18 cellular contexts compared by ENCODE assay signal in the genomic region with DNA sequence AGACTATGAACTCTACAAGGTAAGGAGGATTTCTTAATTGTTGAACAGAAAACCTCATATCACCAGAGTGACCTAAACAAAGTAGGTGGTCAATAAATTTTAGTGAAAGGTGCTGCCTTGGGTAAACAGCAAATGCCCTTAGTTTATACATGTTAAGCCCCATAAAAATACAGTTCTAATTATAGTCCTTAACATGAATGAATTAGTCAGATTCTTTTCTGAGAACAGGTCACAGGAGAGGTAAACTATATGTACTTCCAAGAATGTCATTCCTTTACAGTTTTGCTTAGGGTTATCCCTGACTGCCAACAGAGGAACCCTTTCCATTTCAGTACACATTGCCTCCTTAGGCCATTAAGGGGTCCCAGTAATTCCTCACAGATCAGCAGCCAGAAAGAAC.
"Had no signal": no experiment of that assay in that cellular context is flagged by ENCODE, and none has a peak within 500 bp of the region (broad histone marks: within the 10 kb centered on the region; RNA-seq: fewer than 3 reads in every experiment).

No MANE protein-coding gene starts in this region.

- H3K27me3 ChIP-seq: esophagus muscularis mucosa, neutrophil, tibial artery, upper lobe of right lung, vagina had no signal

- H3K4me3 Mint-ChIP-seq: dendritic cell treated with granulocyte-macrophage colony-stimulating factor and Interleukin-4, amounts not matched to agents 40 ng/mL and 50 ng/mL, for 4 days; effector memory CD8-positive, alpha-beta T cell; naive B cell; stimulated activated effector memory CD8-positive, alpha-beta T cell treated with anti-CD3 and anti-CD28 coated beads, Interleukin-12 subunit alpha, Interleukin-12 subunit beta, amount 100 ng/mL, for 72 hours had no signal

- H3K9me3 Mint-ChIP-seq: dendritic cell treated with granulocyte-macrophage colony-stimulating factor and Interleukin-4, amounts not matched to agents 40 ng/mL and 50 ng/mL, for 4 days; effector memory CD8-positive, alpha-beta T cell; naive B cell; stimulated activated effector memory CD8-positive, alpha-beta T cell treated with anti-CD3 and anti-CD28 coated beads, Interleukin-12 subunit alpha, Interleukin-12 subunit beta, amount 100 ng/mL, for 72 hours had no signal

- H3K36me3 ChIP-seq: neutrophil, upper lobe of right lung, vagina had no signal

- H3K9me3 ChIP-seq: esophagus muscularis mucosa, neutrophil, tibial artery, upper lobe of right lung, vagina had no signal

- H3K4me3 ChIP-seq: esophagus muscularis mucosa, smooth muscle cell, tibial artery, upper lobe of right lung, vagina had no signal

- H3K4me1 ChIP-seq: upper lobe of right lung had no signal

- H3K27ac ChIP-seq: epithelial cell of prostate, esophagus muscularis mucosa, neutrophil, tibial artery, upper lobe of right lung, vagina had no signal

- DNase-seq: cerebellar nuclear complex; effector memory CD8-positive, alpha-beta T cell; mammary epithelial cell; naive B cell; right cardiac atrium; stimulated activated CD4-positive, alpha-beta T cell treated with anti-CD3 and anti-CD28 coated beads, Interleukin-2, amount 100 ng/mL, for 48 hours; stimulated activated CD8-positive, alpha-beta memory T cell treated with anti-CD3 and anti-CD28 coated beads, Interleukin-4, amount 100 ng/mL, for 48 hours; stimulated activated naive CD8-positive, alpha-beta T cell treated with anti-CD3 and anti-CD28 coated beads, Interleukin-15, Interleukin-2, amounts not matched to agents 100 U/mL and 50 U/mL, for 24 hours; tibial artery; upper lobe of right lung had no signal

- H3K36me3 Mint-ChIP-seq: stimulated activated effector memory CD8-positive, alpha-beta T cell treated with anti-CD3 and anti-CD28 coated beads, Interleukin-12 subunit alpha, Interleukin-12 subunit beta, amount 100 ng/mL, for 72 hours had no signal

- H3K27me3 Mint-ChIP-seq: dendritic cell treated with granulocyte-macrophage colony-stimulating factor and Interleukin-4, amounts not matched to agents 40 ng/mL and 50 ng/mL, for 4 days; effector memory CD8-positive, alpha-beta T cell; naive B cell had no signal

- FAIRE-seq: colon had no signal

- H3K27ac Mint-ChIP-seq: dendritic cell treated with granulocyte-macrophage colony-stimulating factor and Interleukin-4, amounts not matched to agents 40 ng/mL and 50 ng/mL, for 4 days; effector memory CD8-positive, alpha-beta T cell; naive B cell; stimulated activated effector memory CD8-positive, alpha-beta T cell treated with anti-CD3 and anti-CD28 coated beads, Interleukin-12 subunit alpha, Interleukin-12 subunit beta, amount 100 ng/mL, for 72 hours had no signal

- H3K4me1 Mint-ChIP-seq: naive B cell; stimulated activated effector memory CD8-positive, alpha-beta T cell treated with anti-CD3 and anti-CD28 coated beads, Interleukin-12 subunit alpha, Interleukin-12 subunit beta, amount 100 ng/mL, for 72 hours had no signal

- H3K4me2 ChIP-seq: smooth muscle cell had no signal
